Comparison of ENCODE assay signal across 9 cellular contexts in genomic region chr2:232634319-232635150, GRCh38. TPM values are rescaled to one million over a fixed set of nuclear protein-coding genes. Genes with fewer than 3 reads are reported as not detected.
DNase-seq lines count a peak whose midpoint lies in the region; ATAC-seq and TF ChIP-seq lines count a peak whose summit lies in the region.
"Had no signal": no experiment of that assay in that cellular context is flagged by ENCODE, and none has a peak within 500 bp of the region (broad histone marks: within the 10 kb centered on the region; RNA-seq: fewer than 3 reads in every experiment).

No MANE protein-coding gene starts in this region.

- intact Hi-C loops in dorsolateral prefrontal cortex (cut with DNase I) = loop anchor here in 1 of 2 donors (2.0 to 5.0 kb wide), 2 partner anchors 33 to 62 kb away; partner anchors contain the start of gene GIGYF2

- no CpG with 5 or more reads among the region's 50 CpGs for WGBS in mesendoderm (ENCODE audit: extremely low coverage, insufficient coverage, low lambda C conversion rate)
- WGBS in urinary bladder = 14% methylated on average over 50 of the region's 50 CpGs

- no peak overlapping the region for H2AK5ac ChIP-seq in mesendoderm (ENCODE audit: low read length)

- DNase-seq in activated naive CD4-positive, alpha-beta T cell treated with anti-CD3 and anti-CD28 coated beads, Interleukin-2, amount 10 ng/mL, durations not matched to agents 7 days and 5 days = no peak
- no peak for DNase-seq in activated naive CD4-positive, alpha-beta T cell treated with anti-CD3 and anti-CD28 coated beads, Interleukin-2, amount 50 U/mL, for 16 hours
- DNase-seq in dorsolateral prefrontal cortex (peak in 1 of 10 donors; percentile 36), mesendoderm (peak; percentile 66), HT-29 (ENCODE audit: low spot score) (no peak), NCI-H2029 (lab: John Stamatoyannopoulos, UW) (no peak)
- DNase-seq: PC-3 had no signal

- no peak for ATAC-seq in HG03520 (IDR thresholded peaks at IDR 0.05; ENCODE audit: unreplicated experiment)

- peak overlapping the region; percentile 41 to 93 (median 77) for H3K4me3 ChIP-seq in dorsolateral prefrontal cortex
- no peak overlapping the region for H3K4me3 ChIP-seq in mesendoderm (ENCODE audit: low read length)
- H3K4me3 ChIP-seq in urinary bladder (ENCODE audit: low read depth, low read length) = peak overlapping the region; percentile 55

- H3K4ac ChIP-seq in mesendoderm (ENCODE audit: low read depth, low read length) = no peak overlapping the region

- no peaks in the 10 kb centered on the region for H3K79me1 ChIP-seq in mesendoderm (ENCODE audit: low read length)

- H3K4me2 ChIP-seq in mesendoderm (ENCODE audit: low read length) = peak overlapping the region; percentile 35

- H3K27me3 Mint-ChIP-seq in activated naive CD4-positive, alpha-beta T cell treated with anti-CD3 and anti-CD28 coated beads, Interleukin-2, amount 10 ng/mL, durations not matched to agents 7 days and 5 days = peaks cover 92% of the 10 kb centered on the region

- H3K27ac ChIP-seq in dorsolateral prefrontal cortex (peak overlapping the region in 58 of 59 donors; percentile 16 to 99 (median 94)), mesendoderm (ENCODE audit: low read depth, low read length) (no peak overlapping the region), urinary bladder (ENCODE audit: low read depth) (no peak overlapping the region)

- H3K27ac Mint-ChIP-seq in activated naive CD4-positive, alpha-beta T cell treated with anti-CD3 and anti-CD28 coated beads, Interleukin-2, amount 10 ng/mL, durations not matched to agents 7 days and 5 days = no peak overlapping the region

- peak overlapping the region; percentile 5 for H3K9ac ChIP-seq in mesendoderm (ENCODE audit: low read length)

- H3K23ac ChIP-seq in mesendoderm (ENCODE audit: low read length) = no peak overlapping the region

- H4K5ac ChIP-seq in mesendoderm (ENCODE audit: low read length) = no peak overlapping the region

- peak in 2 of 56 donors; percentile 28 to 30 for TF ChIP-seq CTCF in dorsolateral prefrontal cortex (IDR thresholded peaks at IDR 0.05 in 54 of 56, conservative IDR thresholded peaks at IDR 0.05 in 2 of 56; ENCODE audit: low read depth in 1 of 56, partially characterized antibody in 56 of 56)

- no peaks in the 10 kb centered on the region for H3K36me3 ChIP-seq in mesendoderm (ENCODE audit: control insufficient read depth, insufficient read depth, low read length)
- H3K36me3 ChIP-seq in urinary bladder (ENCODE audit: insufficient read depth) = no peaks in the 10 kb centered on the region

- peak overlapping the region; percentile 50 for H3K4me3 Mint-ChIP-seq in activated naive CD4-positive, alpha-beta T cell treated with anti-CD3 and anti-CD28 coated beads, Interleukin-2, amount 10 ng/mL, durations not matched to agents 7 days and 5 days

- no peak overlapping the region for H3K56ac ChIP-seq in mesendoderm (ENCODE audit: low read length)

- H3K18ac ChIP-seq in mesendoderm (ENCODE audit: low read length) = peak overlapping the region; percentile 54

- H2BK15ac ChIP-seq in mesendoderm (replicated peaks; ENCODE audit: low read depth) = no peak overlapping the region

- H3K9me3 Mint-ChIP-seq in activated naive CD4-positive, alpha-beta T cell treated with anti-CD3 and anti-CD28 coated beads, Interleukin-2, amount 10 ng/mL, durations not matched to agents 7 days and 5 days = no peaks in the 10 kb centered on the region

- H2BK120ac ChIP-seq in mesendoderm (ENCODE audit: low read depth, low read length) = no peak overlapping the region

- no peaks in the 10 kb centered on the region for H3K4me1 ChIP-seq in mesendoderm (ENCODE audit: control insufficient read depth, low read depth, low read length)
- H3K4me1 ChIP-seq in urinary bladder (ENCODE audit: insufficient read depth) = peaks cover 1% of the 10 kb centered on the region

- no peak overlapping the region for H4K8ac ChIP-seq in mesendoderm (ENCODE audit: low read depth, low read length)

- H2BK5ac ChIP-seq in mesendoderm (ENCODE audit: low read length) = no peak overlapping the region

- CTCF ChIA-PET in activated naive CD4-positive, alpha-beta T cell treated with anti-CD3 and anti-CD28 coated beads, Interleukin-2, amount 10 ng/mL, durations not matched to agents 7 days and 5 days (lab: Charles Lee) = interaction anchor here (1.4 kb wide), 1 partner anchor 55 kb away, joined by 3 read pairs; no protein-coding TSS in a partner anchor

- peaks cover 20% of the 10 kb centered on the region for H3K4me1 Mint-ChIP-seq in activated naive CD4-positive, alpha-beta T cell treated with anti-CD3 and anti-CD28 coated beads, Interleukin-2, amount 10 ng/mL, durations not matched to agents 7 days and 5 days

- H3K27me3 ChIP-seq in dorsolateral prefrontal cortex (peaks cover 0 to 50% (median 9%) of the 10 kb centered on the region in 45 donors), mesendoderm (ENCODE audit: insufficient read depth, low read length, poor library complexity) (peaks cover 10% of the 10 kb centered on the region)

- no peaks in the 10 kb centered on the region for H3K79me2 ChIP-seq in mesendoderm (ENCODE audit: control insufficient read depth, insufficient read depth, low read length)

- no peaks in the 10 kb centered on the region for H3K36me3 Mint-ChIP-seq in activated naive CD4-positive, alpha-beta T cell treated with anti-CD3 and anti-CD28 coated beads, Interleukin-2, amount 10 ng/mL, durations not matched to agents 7 days and 5 days

RNA-seq across cellular contexts. Expression of gene EFHD1, which starts 1.1 kb away (rescaled TPM):
- total RNA-seq in dorsolateral prefrontal cortex (100 to 1,000 TPM in 103 of 120 experiments, 10 to 100 TPM in 17; 50.7 to 624 (median 173) TPM), urinary bladder (1.4 TPM)
- 3.3 TPM for polyA plus RNA-seq in mesendoderm (2013, experiment 1 of 2)
- polyA plus RNA-seq in mesendoderm (2013, experiment 2 of 2) = 3.3 TPM
- polyA plus RNA-seq in urinary bladder = 22.1 TPM
- not detected in 2 replicates for total RNA-seq in HT-29 (2014; rRNA removed; shearing (Covaris generic))

Comparison
In these comparisons a context has a peak if more than half of its experiments do, and no peak if none do; other contexts are left out.
1. H3K27ac ChIP-seq: peak in dorsolateral prefrontal cortex (58 of 59); none in mesendoderm (single experiment) and urinary bladder (single experiment).
2. RNA of gene EFHD1, which starts 1.1 kb away (total RNA-seq): 50.7 to 624 TPM in dorsolateral prefrontal cortex; 1.4 TPM in urinary bladder (single experiment) and not detected in HT-29; every median in the first group is over 10 times any median in the second.